ENCODE assay signal across 34 cellular contexts in genomic region chr1:245361951-245362350, GRCh38.
"Had no signal": no experiment of that assay in that cellular context is flagged by ENCODE, and none has a peak within 500 bp of the region (broad histone marks: within the 10 kb centered on the region; RNA-seq: fewer than 3 reads in every experiment).

No MANE protein-coding gene starts in this region.

- H3K4me3 ChIP-seq: MG63 had no signal

- H3K36me3 ChIP-seq: MG63 had no signal

- H3K9me3 ChIP-seq: MG63 had no signal

- H3K27me3 ChIP-seq: MG63 had no signal

- DNase-seq: Karpas-422, Kasumi-1, MG63, MM.1S, MV-4-11, NCI-H1048, NCI-H1092, NCI-H1092 treated with DMSO at 0.1 percent for 48 hours, NCI-H1105, NCI-H1105 treated with DMSO at 0.1 percent for 48 hours, NCI-H1417 treated with DMSO at 0.1 percent for 48 hours, NCI-H1436, NCI-H1436 treated with DMSO at 0.1 percent for 48 hours, NCI-H146, NCI-H1694, NCI-H1694 treated with DMSO at 0.1 percent for 48 hours, NCI-H187, NCI-H187 treated with DMSO at 0.1 percent for 48 hours, NCI-H1930, NCI-H2029, NCI-H2029 treated with DMSO at 0.1 percent for 48 hours, NCI-H2081, NCI-H2081 treated with DMSO at 0.1 percent for 48 hours, NCI-H2107, NCI-H2171, NCI-H2171 treated with DMSO at 0.1 percent for 48 hours, NCI-H2227 treated with DMSO at 0.1 percent for 48 hours, NCI-H226, NCI-H345, NCI-H446, NCI-H446 treated with DMSO at 0.1 percent for 48 hours, NCI-H510A, NCI-H510A treated with DMSO at 0.1 percent for 48 hours, NCI-H524 had no signal
